In the genomic region with DNA sequence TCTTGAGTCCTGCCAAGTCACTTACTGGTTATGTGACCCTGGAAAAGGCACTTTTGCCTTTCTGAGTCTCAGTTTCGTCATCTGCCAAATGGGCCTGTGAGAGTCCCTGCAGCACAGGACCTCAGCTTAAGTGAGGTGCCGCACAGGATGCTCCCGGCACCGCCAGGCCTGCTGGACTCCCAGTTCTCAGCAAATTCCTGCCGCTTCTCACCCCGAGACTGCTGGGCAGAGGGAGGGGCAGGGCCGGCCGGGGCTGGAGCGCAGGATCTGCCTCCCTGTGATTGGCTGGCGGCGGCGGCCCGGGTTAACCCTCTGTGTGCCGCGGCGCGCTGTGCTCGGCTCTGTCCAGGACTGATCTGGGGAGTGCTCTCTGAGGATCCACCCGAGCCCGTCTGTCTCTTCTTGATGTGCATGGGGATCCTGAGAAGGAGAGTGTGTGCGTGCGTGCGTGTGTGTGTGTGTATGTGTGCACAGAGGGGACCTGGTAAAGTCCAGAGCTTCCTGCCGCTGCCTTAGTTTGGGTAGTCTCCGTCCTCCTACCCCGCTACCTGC, we compare ENCODE assay signal across 7 cellular contexts. TPM values are rescaled to one million over a fixed set of nuclear protein-coding genes. Genes with fewer than 3 reads are reported as not detected.
A peak's percentile ranks its signal among the peaks of the same experiment; 100 is the strongest.
DNase-seq lines count a peak whose midpoint lies in the region; ATAC-seq, FAIRE-seq and TF ChIP-seq lines count a peak whose summit lies in the region.

No MANE protein-coding gene starts in this region.

- WGBS in right lobe of liver (ENCODE audit: insufficient coverage, low coverage, low lambda C conversion rate, missing lambda C conversion rate), result 20% methylated on average over 1 of the region's 26 CpGs
- 6 to 17% (median 10%) methylated on average over 9 to 26 of the region's 26 CpGs for WGBS in stomach, 5 donors

- no peaks in the 10 kb centered on the region for H3K27me3 ChIP-seq in duodenal mucosa (ENCODE audit: control insufficient read depth in 1 of 2, insufficient read depth in 2 of 2, low read length in 2 of 2)
- H3K27me3 ChIP-seq in right lobe of liver, result no peaks in the 10 kb centered on the region
- H3K27me3 ChIP-seq in stomach, result no peaks in the 10 kb centered on the region

- intact Hi-C loops in right lobe of liver (cut with DNase I), result loop anchor here in 1 of 2 donors (10.0 kb wide), 1 partner anchor 82 kb away; no protein-coding TSS in a partner anchor
- intact Hi-C loops in stomach (cut with DNase I; ENCODE audit: low total_unique reads), result loop anchor here (5.0 kb wide), 1 partner anchor 35 kb away; no protein-coding TSS in a partner anchor

- FAIRE-seq in G401.6 (lab: Jason Lieb, UNC), result peak; percentile 70

- H3K4me3 ChIP-seq in duodenal mucosa (ENCODE audit: low read depth in 1 of 2, low read length in 2 of 2), result peak overlapping the region; percentile 75 to 85
- H3K4me3 ChIP-seq in right lobe of liver, result peak overlapping the region; percentile 57 to 75 (median 69)
- H3K4me3 ChIP-seq in stomach, result peak overlapping the region; percentile 60 to 75 (median 70)

- no peak for TF ChIP-seq EP300 in stomach (IDR thresholded peaks at IDR 0.05)

- peak; percentile 58 for TF ChIP-seq POLR2A in right lobe of liver (IDR thresholded peaks at IDR 0.05)
- TF ChIP-seq POLR2A in stomach (IDR thresholded peaks at IDR 0.05), result no peak

- no peaks in the 10 kb centered on the region for H3K9me3 ChIP-seq in duodenal mucosa (ENCODE audit: control insufficient read depth in 1 of 2, low read length in 2 of 2)
- H3K9me3 ChIP-seq in right lobe of liver, result no peaks in the 10 kb centered on the region
- no peaks in the 10 kb centered on the region for H3K9me3 ChIP-seq in stomach

- H3K27ac ChIP-seq in duodenal mucosa (ENCODE audit: low read depth, low read length), result peak overlapping the region; percentile 39
- peak overlapping the region in 2 of 3 donors; percentile 59 to 67 for H3K27ac ChIP-seq in right lobe of liver
- H3K27ac ChIP-seq in stomach, result peak overlapping the region; percentile 68 to 84 (median 83)

- peaks cover 23 to 73% of the 10 kb centered on the region in 2 donors for H3K36me3 ChIP-seq in duodenal mucosa (ENCODE audit: control insufficient read depth in 1 of 2, insufficient read depth in 2 of 2, low read length in 2 of 2)
- H3K36me3 ChIP-seq in right lobe of liver, result peaks cover 4 to 59% (median 35%) of the 10 kb centered on the region in 4 donors
- H3K36me3 ChIP-seq in stomach, result peaks cover 64 to 84% (median 75%) of the 10 kb centered on the region in 4 donors

- H3K4me1 ChIP-seq in duodenal mucosa (ENCODE audit: control insufficient read depth in 1 of 2, insufficient read depth in 2 of 2, low read length in 2 of 2) (peaks cover 33 to 34% of the 10 kb centered on the region in 2 donors), right lobe of liver (peaks cover 0 to 39% (median 16%) of the 10 kb centered on the region in 4 donors), stomach (peaks cover 36 to 70% (median 54%) of the 10 kb centered on the region in 4 donors)

- DNase-seq in SK-N-DZ (ENCODE audit: low spot score) (peak; percentile 64), right lobe of liver (peak; percentile 85 to 87 (median 86)), stomach (peak; percentile 87)

- H3K9ac ChIP-seq in duodenal mucosa (ENCODE audit: low read depth in 1 of 2, low read length in 2 of 2), result peak overlapping the region; percentile 43 to 65

- TF ChIP-seq CTCF in right lobe of liver (IDR thresholded peaks at IDR 0.05) (peak in 3 of 4 donors; percentile 5 to 18 (median 6)), stomach (IDR thresholded peaks at IDR 0.05) (peak in 2 of 7 experiments; percentile 31 to 59)

- ATAC-seq in HG02870 (IDR thresholded peaks at IDR 0.05; ENCODE audit: unreplicated experiment), result peak; percentile 39
- ATAC-seq in right lobe of liver, result peak; percentile 80 to 85 (median 82)
- no peak for ATAC-seq in HG03135 (IDR thresholded peaks at IDR 0.05; ENCODE audit: unreplicated experiment)

RNA-seq across cellular contexts. Expression of a gene that starts 8.6 kb away (rescaled TPM):
- 3.3 and 4.6 TPM in 2 replicates for polyA plus RNA-seq in SK-N-DZ (2014; cell fraction: cytosol; rRNA removed)
- 3.4 and 6.6 TPM in 2 replicates for polyA plus RNA-seq in SK-N-DZ (2014; cell fraction: nucleus; rRNA removed)
- total RNA-seq in right lobe of liver (10 to 100 TPM in 3 of 6 experiments, 1 to 10 TPM in 3; 3.7 to 20.0 (median 9.3) TPM), stomach (10 to 100 TPM in 3 of 5 donors, 1 to 10 TPM in 2; 7.2 to 27.5 (median 11.7) TPM)
- 1 to 10 TPM; 3.2 to 5.4 (median 5.3) TPM for polyA plus RNA-seq in stomach

RNA-seq across cellular contexts. Expression of a gene that starts 18.9 kb away (rescaled TPM):
- 0.90 and 3.7 TPM in 2 replicates for polyA plus RNA-seq in SK-N-DZ (2014; cell fraction: cytosol; rRNA removed)
- 57.6 and 75.5 TPM in 2 replicates for polyA plus RNA-seq in SK-N-DZ (2014; cell fraction: nucleus; rRNA removed)
- total RNA-seq in right lobe of liver (10 to 100 TPM in 2 of 6 experiments, 1 to 10 TPM in 4; 3.7 to 16.2 (median 5.0) TPM), stomach (100 to 1,000 TPM in 1 of 5 donors, 10 to 100 TPM in 3, 1 to 10 TPM in 1; 8.0 to 105 (median 29.5) TPM)
- 10 to 100 TPM in 2 of 3 donors, 1 to 10 TPM in 1; 3.2 to 36.4 (median 13.6) TPM for polyA plus RNA-seq in stomach

RNA-seq across cellular contexts. Expression of a gene that starts 46.3 kb away (rescaled TPM):
- not detected in 2 replicates for polyA plus RNA-seq in SK-N-DZ (2014; cell fraction: cytosol; rRNA removed)
- polyA plus RNA-seq in SK-N-DZ (2014; cell fraction: nucleus; rRNA removed), result not detected in 2 replicates
- total RNA-seq in right lobe of liver, result 1,000 to 10,000 TPM in 4 of 6 experiments, 100 to 1,000 TPM in 2; 649 to 1,803 (median 1,080) TPM
- total RNA-seq in stomach, result under 1 TPM in 1 of 5 donors, not detected in 4; 0.73 TPM
- 1 to 10 TPM in 1 of 3 donors, under 1 TPM in 1, not detected in 1; 0.40 to 3.1 TPM for polyA plus RNA-seq in stomach

Comparison
In these comparisons a context has a peak if more than half of its experiments do, and no peak if none do; other contexts are left out.
1. RNA of a gene that starts 46.3 kb away (total RNA-seq): 649 to 1,803 TPM in right lobe of liver; 0.73 TPM in stomach; every median in the first group is over 100 times any median in the second.
2. Peak in every context shown above with its lines, with median percentiles within 50 percentile points of each other: DNase-seq, H3K27ac ChIP-seq and H3K4me3 ChIP-seq.